8 cellular contexts compared by ENCODE assay signal in genomic region chr3:172750368-172751187, GRCh38. TPM values are rescaled to one million over a fixed set of nuclear protein-coding genes. Genes with fewer than 3 reads are reported as not detected.
DNase-seq lines count a peak whose midpoint lies in the region; ATAC-seq and TF ChIP-seq lines count a peak whose summit lies in the region.

Gene ECT2, plus strand, starts transcription at chr3:172750726. Its CDS starts 3,805 bp downstream, at chr3:172754531.

- no peaks in the 10 kb centered on the region for H3K9me3 Mint-ChIP-seq in CD4-positive, CD25-positive, alpha-beta regulatory T cell

- DNase-seq in CD4-positive, CD25-positive, alpha-beta regulatory T cell: peak; percentile 94 to 100 (median 96)
- DNase-seq in NCI-H774 (lab: John Stamatoyannopoulos, UW): peak; percentile 100
- DNase-seq in activated CD4-positive, alpha-beta T cell treated with anti-CD3 and anti-CD28 coated beads, Interleukin-2, amount 50 U/mL, for 4 hours: peak; percentile 96 to 97
- DNase-seq in dermis blood vessel endothelial cell: peak; percentile 100
- DNase-seq in left lung: peak; percentile 97 to 99
- peak; percentile 91 to 94 for DNase-seq in stimulated activated CD4-positive, alpha-beta T cell treated with anti-CD3 and anti-CD28 coated beads, Interleukin-2, amount 100 ng/mL, for 48 hours

- H3K4me1 ChIP-seq in CD4-positive, CD25-positive, alpha-beta regulatory T cell (ENCODE audit: control insufficient read depth, insufficient read depth, low read length, poor library complexity, severe bottlenecking): peaks cover 38% of the 10 kb centered on the region
- peaks cover 6 to 31% of the 10 kb centered on the region in 2 donors for H3K4me1 ChIP-seq in left lung

- H3K36me3 ChIP-seq in CD4-positive, CD25-positive, alpha-beta regulatory T cell (ENCODE audit: control insufficient read depth, insufficient read depth, low read length): no peaks in the 10 kb centered on the region
- H3K36me3 ChIP-seq in left lung: peaks cover 0 to 4% of the 10 kb centered on the region in 2 donors

- H3K27me3 ChIP-seq in CD4-positive, CD25-positive, alpha-beta regulatory T cell (ENCODE audit: control insufficient read depth, insufficient read depth, low read length): peaks cover 6% of the 10 kb centered on the region
- H3K27me3 ChIP-seq in left lung: no peaks in the 10 kb centered on the region

- peak; percentile 41 to 85 for TF ChIP-seq CTCF in left lung (IDR thresholded peaks at IDR 0.05)

- peaks cover 17 to 48% (median 33%) of the 10 kb centered on the region in 4 donors for H3K4me1 Mint-ChIP-seq in CD4-positive, CD25-positive, alpha-beta regulatory T cell

- peak within 1 kb of the TSS; percentile 94 to 99 (median 98) for H3K4me3 Mint-ChIP-seq in CD4-positive, CD25-positive, alpha-beta regulatory T cell

- no peaks in the 10 kb centered on the region for H3K9me3 ChIP-seq in CD4-positive, CD25-positive, alpha-beta regulatory T cell (ENCODE audit: control insufficient read depth in 2 of 2, low read length in 2 of 2)
- H3K9me3 ChIP-seq in left lung: no peaks in the 10 kb centered on the region

- peak within 1 kb of the TSS; percentile 32 to 94 (median 91) for H3K27ac Mint-ChIP-seq in CD4-positive, CD25-positive, alpha-beta regulatory T cell

- peaks cover 9% of the 10 kb centered on the region for H3K27me3 Mint-ChIP-seq in CD4-positive, CD25-positive, alpha-beta regulatory T cell

- intact Hi-C loops in left lung (cut with DNase I): no loop called here

- no peaks in the 10 kb centered on the region for H3K36me3 Mint-ChIP-seq in CD4-positive, CD25-positive, alpha-beta regulatory T cell

- H3K27ac ChIP-seq in CD4-positive, CD25-positive, alpha-beta regulatory T cell (ENCODE audit: insufficient read depth, low read length, poor library complexity, severe bottlenecking): peak within 1 kb of the TSS; percentile 44
- peak within 1 kb of the TSS; percentile 91 to 92 for H3K27ac ChIP-seq in left lung

- peak within 1 kb of the TSS; percentile 89 for H3K4me3 ChIP-seq in CD4-positive, CD25-positive, alpha-beta regulatory T cell (ENCODE audit: low read depth, low read length)
- peak within 1 kb of the TSS; percentile 80 to 90 for H3K4me3 ChIP-seq in left lung

- peak; percentile 99 for ATAC-seq in CD4-positive, CD25-positive, alpha-beta regulatory T cell (ENCODE audit: low read depth in 2 of 2)
- ATAC-seq in GM19397 (IDR thresholded peaks at IDR 0.05; ENCODE audit: unreplicated experiment) (peak; percentile 97), HG03571 (IDR thresholded peaks at IDR 0.05; ENCODE audit: unreplicated experiment) (peak; percentile 98), left lung (peak; percentile 95)

RNA-seq across cellular contexts. Expression of gene ECT2, which starts in this region (rescaled TPM):
- 2.7 TPM for total RNA-seq in CD4-positive, CD25-positive, alpha-beta regulatory T cell
- 1 to 10 TPM; 1.1 to 2.9 (median 1.9) TPM for polyA plus RNA-seq in CD4-positive, CD25-positive, alpha-beta regulatory T cell
- total RNA-seq in dermis blood vessel endothelial cell: 34.0 and 55.3 TPM in 2 replicates
- 10 to 100 TPM; 23.1 to 29.7 TPM for total RNA-seq in left lung

Comparison
In these comparisons a context has a peak if more than half of its experiments do, and no peak if none do; other contexts are left out.
1. Peak in every context shown above with its lines: DNase-seq, ATAC-seq, H3K4me3 ChIP-seq and H3K27ac ChIP-seq.